7 cellular contexts compared by ENCODE assay signal in the genomic region with DNA sequence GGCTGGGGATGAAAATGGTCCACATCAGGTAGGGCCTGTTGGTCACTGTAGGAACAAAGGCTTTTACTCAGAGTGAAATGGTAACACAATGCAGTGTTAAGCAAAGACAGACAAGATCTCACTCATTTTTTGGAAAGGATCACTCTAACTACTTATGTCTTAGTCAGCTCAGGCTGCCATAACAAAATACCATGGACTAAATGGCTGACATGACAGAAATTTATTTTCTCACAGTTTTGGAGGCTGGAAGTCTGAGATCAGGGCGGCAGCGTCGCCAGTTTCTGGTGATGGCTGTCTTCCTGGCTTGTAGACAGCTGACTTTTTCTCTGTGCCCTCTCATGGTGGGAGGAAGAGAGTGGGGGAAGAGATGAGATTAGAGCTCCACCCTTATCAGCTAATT.
"Had no signal": no experiment of that assay in that cellular context is flagged by ENCODE, and none has a peak within 500 bp of the region (broad histone marks: within the 10 kb centered on the region; RNA-seq: fewer than 3 reads in every experiment).

No MANE protein-coding gene starts in this region.

- ATAC-seq: GM23338 had no signal

- H3K4me3 ChIP-seq: GM23338 had no signal

- H3K4me2 ChIP-seq: GM23338 had no signal

- FAIRE-seq: H1, H54, HTR-8/SVneo had no signal

- DNase-seq: H9, HCEC 1CT, KG1 had no signal
